In the genomic region with DNA sequence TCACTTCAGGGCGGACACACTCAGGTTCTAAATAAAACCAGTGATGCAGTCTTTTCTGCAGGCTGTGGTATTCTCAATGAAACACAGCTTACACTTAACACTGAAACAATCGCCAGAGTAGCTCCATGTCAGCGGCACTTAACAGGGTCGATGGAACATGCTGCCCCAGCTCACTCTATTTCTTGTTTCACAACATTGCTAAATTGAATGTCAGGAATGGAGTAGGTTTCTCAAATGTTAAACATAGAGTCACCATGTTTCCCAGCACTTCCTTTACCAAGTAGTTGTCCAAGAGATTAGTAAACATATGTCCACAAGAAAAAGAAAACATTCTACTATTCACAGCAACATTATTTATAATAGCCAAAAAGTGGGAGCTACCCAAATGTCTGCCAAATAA, we compare ENCODE assay signal across 30 cellular contexts.
"Had no signal": no experiment of that assay in that cellular context is flagged by ENCODE, and none has a peak within 500 bp of the region (broad histone marks: within the 10 kb centered on the region; RNA-seq: fewer than 3 reads in every experiment).

No MANE protein-coding gene starts in this region.

- H3K4me1 ChIP-seq: adrenal gland, body of pancreas, esophagus squamous epithelium, gastrocnemius medialis, heart left ventricle had no signal

- ATAC-seq: activated CD4-positive, alpha-beta T cell treated with anti-CD3 and anti-CD28 coated beads for 36 hours; activated CD8-positive, alpha-beta memory T cell treated with anti-CD3 and anti-CD28 coated beads, Interleukin-2, amount 10 ng/mL, durations not matched to agents 7 days and 5 days; activated CD8-positive, alpha-beta T cell treated with anti-CD3 and anti-CD28 coated beads, Interleukin-2, amount 10 ng/mL, durations not matched to agents 7 days and 5 days; activated naive CD8-positive, alpha-beta T cell treated with anti-CD3 and anti-CD28 coated beads, Interleukin-2, amount 50 U/mL, for 24 hours; body of pancreas; effector memory CD8-positive, alpha-beta T cell; gastrocnemius medialis; heart left ventricle had no signal

- H3K27ac ChIP-seq: adrenal gland, body of pancreas, epithelial cell of prostate, esophagus squamous epithelium, gastrocnemius medialis, heart left ventricle had no signal

- H3K36me3 ChIP-seq: adrenal gland, esophagus squamous epithelium, gastrocnemius medialis, heart left ventricle had no signal

- DNase-seq: activated CD4-positive, alpha-beta memory T cell treated with anti-CD3 and anti-CD28 coated beads for 36 hours; activated CD4-positive, alpha-beta T cell treated with anti-CD3 and anti-CD28 coated beads for 36 hours; activated CD4-positive, alpha-beta T cell treated with anti-CD3 and anti-CD28 coated beads, Interleukin-2, amount 10 ng/mL, durations not matched to agents 24 days and 14 days; activated CD4-positive, CD25-positive, alpha-beta regulatory T cell; activated CD4-positive, CD25-positive, alpha-beta regulatory T cell treated with anti-CD3 and anti-CD28 coated beads, Interleukin-2, amount 50 U/mL, for 72 hours; activated CD8-positive, alpha-beta memory T cell treated with anti-CD3 and anti-CD28 coated beads, Interleukin-2, amount 10 ng/mL, durations not matched to agents 7 days and 5 days; activated CD8-positive, alpha-beta memory T cell treated with anti-CD3 and anti-CD28 coated beads, Interleukin-2, amount 50 U/mL, for 4 hours; activated CD8-positive, alpha-beta T cell treated with anti-CD3 and anti-CD28 coated beads, Interleukin-2, amount 10 ng/mL, durations not matched to agents 7 days and 5 days; activated effector memory CD4-positive, alpha-beta T cell treated with anti-CD3 and anti-CD28 coated beads, Interleukin-2, amount 50 U/mL, for 16 hours; activated naive CD4-positive, alpha-beta T cell treated with anti-CD3 and anti-CD28 coated beads for 36 hours; activated naive CD8-positive, alpha-beta T cell treated with anti-CD3 and anti-CD28 coated beads for 36 hours; activated naive CD8-positive, alpha-beta T cell treated with anti-CD3 and anti-CD28 coated beads, Interleukin-2, amount 50 U/mL, for 24 hours; activated T-cell treated with anti-CD3 and anti-CD28 coated beads, Interleukin-2, amount 50 U/mL, for 1 hour; activated T-cell treated with anti-CD3 and anti-CD28 coated beads, Interleukin-2, amount 50 U/mL, for 48 hours; adrenal gland; amygdala; aorta; body of pancreas; caudate nucleus; cortex of kidney; dermis blood vessel endothelial cell; effector CD4-positive, alpha-beta T cell; effector memory CD8-positive, alpha-beta T cell; esophagus squamous epithelium; foreskin fibroblast; gastrocnemius medialis; glutamatergic neuron; heart left ventricle; T-helper 2 cell had no signal

- H3K27me3 ChIP-seq: adrenal gland, body of pancreas, esophagus squamous epithelium, gastrocnemius medialis, heart left ventricle had no signal

- H3K4me3 ChIP-seq: adrenal gland, body of pancreas, esophagus squamous epithelium, gastrocnemius medialis, heart left ventricle had no signal

- H3K9me3 ChIP-seq: adrenal gland, body of pancreas, esophagus squamous epithelium, gastrocnemius medialis had no signal
